In the genomic region with DNA sequence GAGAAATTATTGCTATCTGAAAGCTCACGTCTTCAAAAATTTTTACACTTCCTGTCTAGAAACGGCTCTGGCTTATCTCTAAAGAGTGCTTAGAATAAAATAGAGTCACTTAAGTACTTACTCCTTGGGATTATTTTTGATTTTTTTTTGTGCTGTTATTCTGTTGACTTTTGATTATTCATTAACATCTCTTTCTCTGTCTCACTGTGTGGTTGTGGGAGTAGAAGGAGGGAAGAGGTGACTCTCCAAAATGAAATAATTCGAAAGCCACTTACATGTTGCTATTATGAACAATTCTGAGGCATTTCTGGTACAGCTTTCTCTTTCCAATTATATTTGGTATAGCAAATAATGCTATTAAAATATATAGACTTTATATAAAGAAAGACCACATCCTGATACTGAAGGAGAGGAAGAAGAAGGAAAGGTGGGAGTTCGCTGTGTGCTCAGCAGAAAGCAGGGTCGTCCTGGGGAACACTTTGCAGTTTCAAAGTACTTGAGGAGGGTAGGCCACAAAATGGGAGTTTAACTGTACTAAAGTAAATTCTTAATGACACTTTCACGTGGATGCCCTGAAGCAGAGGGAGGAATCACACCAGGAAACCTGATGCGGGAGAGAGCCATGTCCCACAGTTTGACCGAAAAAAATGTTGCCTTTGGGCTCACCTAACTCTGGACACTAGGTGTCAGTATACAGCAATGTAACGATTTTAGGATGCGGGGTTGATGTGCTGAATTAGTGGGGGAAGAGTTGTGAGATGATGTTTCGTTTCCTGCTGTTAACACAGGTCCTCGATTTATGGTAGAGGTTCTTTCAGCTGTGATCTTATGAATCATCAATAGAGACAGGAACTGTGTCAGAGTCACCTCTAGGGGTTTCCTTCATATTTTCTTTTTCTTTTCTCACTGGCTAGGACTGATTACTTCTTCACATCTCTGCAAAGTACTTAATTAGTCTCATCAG, we compare ENCODE assay signal across 8 cellular contexts. TPM values are rescaled to one million over a fixed set of nuclear protein-coding genes. Genes with fewer than 3 reads are reported as not detected.
DNase-seq lines count a peak whose midpoint lies in the region; ATAC-seq and TF ChIP-seq lines count a peak whose summit lies in the region.

No MANE protein-coding gene starts in this region.

- H3K27ac ChIP-seq in 22Rv1: no peak overlapping the region
- H3K27ac ChIP-seq in cardiac muscle cell: no peak overlapping the region

- H3K9me3 ChIP-seq in cardiac muscle cell (ENCODE audit: low read depth): no peaks in the 10 kb centered on the region

- H3K4me3 ChIP-seq in cardiac muscle cell: no peak overlapping the region

- TF ChIP-seq CTCF in 22Rv1 (IDR thresholded peaks at IDR 0.05): peak; percentile 63
- TF ChIP-seq CTCF in cardiac muscle cell (IDR thresholded peaks at IDR 0.05; ENCODE audit: low read depth, low read length): peak; percentile 76

- no peaks in the 10 kb centered on the region for H3K27me3 ChIP-seq in cardiac muscle cell

- ATAC-seq in GM18498 (IDR thresholded peaks at IDR 0.05; ENCODE audit: unreplicated experiment): peak; percentile 98
- peak; percentile 95 for ATAC-seq in HG02840 (IDR thresholded peaks at IDR 0.05; ENCODE audit: low FRiP score, unreplicated experiment)

- H3K4me1 ChIP-seq in cardiac muscle cell (ENCODE audit: low read depth): peaks cover 6% of the 10 kb centered on the region

- peak; percentile 43 to 88 (median 62) for DNase-seq in NCI-H1417 (lab: John Stamatoyannopoulos, UW)
- DNase-seq in SKM-1 (lab: John Stamatoyannopoulos, UW; ENCODE audit: unreplicated experiment): peak; percentile 79
- peak; percentile 4 for DNase-seq in activated naive CD8-positive, alpha-beta T cell treated with anti-CD3 and anti-CD28 coated beads, Interleukin-2, amount 50 U/mL, for 16 hours (ENCODE audit: low read depth, low spot score)
- peak; percentile 76 to 89 for DNase-seq in cardiac muscle cell (ENCODE audit: low read depth in 1 of 2, low spot score in 1 of 2)
- peak; percentile 76 for DNase-seq in pulmonary artery endothelial cell (ENCODE audit: low read depth, low spot score)

- H3K36me3 ChIP-seq in cardiac muscle cell: no peaks in the 10 kb centered on the region

RNA-seq across cellular contexts. Expression of a gene that starts 9.8 kb away (rescaled TPM):
- total RNA-seq in cardiac muscle cell (38.5 and 62.5 TPM in 2 replicates), pulmonary artery endothelial cell (174 and 204 TPM in 2 replicates)
- polyA plus RNA-seq in cardiac muscle cell: 120 and 129 TPM in 2 replicates

Comparison
In these comparisons a context has a peak if more than half of its experiments do, and no peak if none do; other contexts are left out.
1. DNase-seq: peak in every context shown above with its lines; median percentile 82 in cardiac muscle cell; 79 in SKM-1; 76 in pulmonary artery endothelial cell; 62 in NCI-H1417; 4 in activated naive CD8-positive, alpha-beta T cell treated with anti-CD3 and anti-CD28 coated beads, Interleukin-2, amount 50 U/mL, for 16 hours.